8 cellular contexts compared by ENCODE assay signal in the genomic region with DNA sequence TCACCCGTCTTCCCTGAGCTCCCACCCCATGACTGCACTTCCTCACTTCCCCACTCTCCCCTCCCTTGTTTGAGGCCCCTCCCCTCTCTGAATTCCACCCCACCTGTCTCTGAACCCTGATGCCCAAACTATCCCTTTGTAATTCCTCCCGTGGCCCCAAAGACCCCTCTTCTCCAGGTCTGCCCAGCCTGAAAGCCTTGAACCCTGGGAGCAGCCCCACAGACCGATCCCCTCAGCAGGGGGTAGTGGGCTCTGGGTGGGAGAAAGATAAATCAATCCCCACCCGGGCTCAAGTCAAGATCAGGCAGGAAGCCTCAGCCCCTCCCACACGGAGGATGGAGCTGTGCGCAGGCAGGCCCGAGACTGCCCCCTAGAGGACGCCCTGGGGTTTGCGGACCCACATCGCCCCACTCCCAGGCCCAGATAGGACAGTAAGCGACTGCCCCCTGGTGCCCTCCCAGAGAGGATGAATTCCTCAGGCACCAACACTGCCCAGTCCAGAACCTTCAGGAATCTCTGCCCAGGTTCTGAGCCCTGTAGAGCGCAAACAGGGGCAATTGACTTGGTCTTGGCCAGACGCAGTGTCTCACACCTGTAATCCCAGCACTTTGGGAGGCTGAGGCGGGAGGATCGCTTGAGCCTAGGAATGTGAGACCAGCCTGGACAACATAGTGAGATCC. TPM values are rescaled to one million over a fixed set of nuclear protein-coding genes. Genes with fewer than 3 reads are reported as not detected.
A peak's percentile ranks its signal among the peaks of the same experiment; 100 is the strongest.
DNase-seq lines count a peak whose midpoint lies in the region; ATAC-seq and TF ChIP-seq lines count a peak whose summit lies in the region.

No MANE protein-coding gene starts in this region.

- DNase-seq in AG09309 (ENCODE audit: low read depth), result no peak
- DNase-seq in NCI-H510A treated with DMSO at 0.1 percent for 48 hours (lab: John Stamatoyannopoulos, UW), result peak; percentile 82
- peak; percentile 95 to 97 for DNase-seq in activated CD4-positive, alpha-beta T cell treated with anti-CD3 and anti-CD28 coated beads for 24 hours (ENCODE audit: low read depth in 2 of 2)
- DNase-seq in cerebellar cortex (ENCODE audit: low spot score), result peak; percentile 93
- DNase-seq in left colon, result peak; percentile 94 to 99
- peak; percentile 96 for DNase-seq in stimulated activated CD4-positive, alpha-beta T cell treated with anti-CD3 and anti-CD28 coated beads, Interleukin-4, amount 100 ng/mL, for 1 hour

- ATAC-seq in GM19043 (IDR thresholded peaks at IDR 0.05; ENCODE audit: low read depth, unreplicated experiment) (peak; percentile 33), HG03457 (IDR thresholded peaks at IDR 0.05; ENCODE audit: unreplicated experiment) (peak; percentile 50), left colon (peak; percentile 56)

- peak; percentile 100 for TF ChIP-seq CTCF in AG09309 (IDR thresholded peaks at IDR 0.05; ENCODE audit: control insufficient read depth, insufficient read depth, low read depth, low read length, missing control alignments)

- H3K4me3 ChIP-seq in AG09309 (ENCODE audit: control insufficient read depth, low read depth, low read length), result no peak overlapping the region; the same call in 1 of the 2 replicates

- intact Hi-C loops in left colon (cut with DNase I, micrococcal nuclease), result no loop called here

RNA-seq across cellular contexts. Expression of a gene that starts 11.7 kb away (rescaled TPM):
- 100 to 1,000 TPM; 327 to 513 TPM for total RNA-seq in left colon

RNA-seq across cellular contexts. Expression of a gene that starts 44.6 kb away (rescaled TPM):
- 100 to 1,000 TPM in 1 of 2 donors, 10 to 100 TPM in 1; 83.3 to 106 TPM for total RNA-seq in left colon
